In the genomic region with DNA sequence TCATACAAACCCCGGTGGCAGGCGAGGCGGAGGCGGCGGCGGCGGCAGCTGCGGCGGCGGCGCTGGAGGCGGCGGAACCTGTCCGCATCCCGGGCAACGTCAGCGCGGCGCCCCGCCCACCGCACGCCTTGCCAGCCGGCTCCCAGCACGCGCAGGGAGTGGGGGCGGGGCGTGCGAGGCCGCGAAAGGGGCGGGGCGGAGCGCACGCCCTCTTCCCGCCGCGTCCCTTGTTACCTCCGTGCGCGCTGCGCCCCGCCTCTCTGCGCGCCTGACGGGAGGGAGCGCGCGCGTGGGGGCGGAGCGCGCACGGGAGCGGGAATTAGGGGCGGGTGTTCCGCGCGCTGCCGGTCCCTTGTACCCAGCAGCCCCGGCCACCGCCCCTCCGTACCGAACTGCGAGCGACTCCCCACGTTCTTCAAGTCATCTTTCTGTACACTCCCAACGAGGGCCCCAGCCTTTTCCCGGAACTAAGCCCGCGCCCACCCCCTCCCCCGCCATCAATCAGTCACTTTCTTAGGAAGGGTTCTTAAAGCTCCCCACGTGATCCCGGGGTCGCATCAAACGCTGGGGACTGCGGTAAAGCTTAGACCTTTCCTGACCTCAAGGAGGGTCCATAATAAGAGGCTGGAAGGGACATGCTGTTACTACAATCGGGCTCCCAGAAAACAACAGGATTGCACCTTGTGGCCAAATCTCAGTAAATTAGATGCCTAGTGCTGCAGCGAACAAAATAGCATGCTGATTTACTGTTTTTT, we compare ENCODE assay signal across 8 cellular contexts. TPM values are rescaled to one million over a fixed set of nuclear protein-coding genes. Genes with fewer than 3 reads are reported as not detected.
DNase-seq lines count a peak whose midpoint lies in the region; ATAC-seq and TF ChIP-seq lines count a peak whose summit lies in the region.

A gene with protein sequence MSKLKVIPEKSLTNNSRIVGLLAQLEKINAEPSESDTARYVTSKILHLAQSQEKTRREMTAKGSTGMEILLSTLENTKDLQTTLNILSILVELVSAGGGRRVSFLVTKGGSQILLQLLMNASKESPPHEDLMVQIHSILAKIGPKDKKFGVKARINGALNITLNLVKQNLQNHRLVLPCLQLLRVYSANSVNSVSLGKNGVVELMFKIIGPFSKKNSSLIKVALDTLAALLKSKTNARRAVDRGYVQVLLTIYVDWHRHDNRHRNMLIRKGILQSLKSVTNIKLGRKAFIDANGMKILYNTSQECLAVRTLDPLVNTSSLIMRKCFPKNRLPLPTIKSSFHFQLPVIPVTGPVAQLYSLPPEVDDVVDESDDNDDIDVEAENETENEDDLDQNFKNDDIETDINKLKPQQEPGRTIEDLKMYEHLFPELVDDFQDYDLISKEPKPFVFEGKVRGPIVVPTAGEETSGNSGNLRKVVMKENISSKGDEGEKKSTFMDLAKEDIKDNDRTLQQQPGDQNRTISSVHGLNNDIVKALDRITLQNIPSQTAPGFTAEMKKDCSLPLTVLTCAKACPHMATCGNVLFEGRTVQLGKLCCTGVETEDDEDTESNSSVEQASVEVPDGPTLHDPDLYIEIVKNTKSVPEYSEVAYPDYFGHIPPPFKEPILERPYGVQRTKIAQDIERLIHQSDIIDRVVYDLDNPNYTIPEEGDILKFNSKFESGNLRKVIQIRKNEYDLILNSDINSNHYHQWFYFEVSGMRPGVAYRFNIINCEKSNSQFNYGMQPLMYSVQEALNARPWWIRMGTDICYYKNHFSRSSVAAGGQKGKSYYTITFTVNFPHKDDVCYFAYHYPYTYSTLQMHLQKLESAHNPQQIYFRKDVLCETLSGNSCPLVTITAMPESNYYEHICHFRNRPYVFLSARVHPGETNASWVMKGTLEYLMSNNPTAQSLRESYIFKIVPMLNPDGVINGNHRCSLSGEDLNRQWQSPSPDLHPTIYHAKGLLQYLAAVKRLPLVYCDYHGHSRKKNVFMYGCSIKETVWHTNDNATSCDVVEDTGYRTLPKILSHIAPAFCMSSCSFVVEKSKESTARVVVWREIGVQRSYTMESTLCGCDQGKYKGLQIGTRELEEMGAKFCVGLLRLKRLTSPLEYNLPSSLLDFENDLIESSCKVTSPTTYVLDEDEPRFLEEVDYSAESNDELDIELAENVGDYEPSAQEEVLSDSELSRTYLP (minus strand): TSS at position 80 of the 755 bp plus-strand sequence. CDS start 29,421 bp downstream, outside the sequence.

- intact Hi-C loops in ovary (cut with DNase I): no loop called here

- H3K27me3 Mint-ChIP-seq in activated naive CD8-positive, alpha-beta T cell: no peaks in the 10 kb centered on the region
- peaks cover 6% of the 10 kb centered on the region for H3K27me3 Mint-ChIP-seq in glutamatergic neuron (ENCODE audit: unreplicated experiment)

- peak within 1 kb of the TSS; percentile 97 for H3K27ac Mint-ChIP-seq in activated naive CD8-positive, alpha-beta T cell
- peak within 1 kb of the TSS; percentile 97 for H3K27ac Mint-ChIP-seq in glutamatergic neuron (ENCODE audit: unreplicated experiment)

- POLR2A ChIA-PET in GM10248 (lab: Yijun Ruan, JAX): interaction anchor here (0.6 kb wide), 1 partner anchor 1512 kb away, joined by 8 read pairs; no protein-coding TSS in a partner anchor

- CTCF ChIA-PET in GM10248 (lab: Yijun Ruan, JAX): interaction anchor here (1.7 kb wide), 1 partner anchor 44 kb away, joined by 3 read pairs; no protein-coding TSS in a partner anchor

- peak; percentile 97 for DNase-seq in GM10248 (ENCODE audit: extremely low spot score)
- peak; percentile 91 for DNase-seq in NCI-H1092 treated with DMSO at 0.1 percent for 48 hours (lab: John Stamatoyannopoulos, UW)
- DNase-seq in SKM-1 treated with dmso at 0.1 percent for 144 hours (lab: John Stamatoyannopoulos, UW; ENCODE audit: unreplicated experiment): peak; percentile 58
- peak; percentile 99 for DNase-seq in glutamatergic neuron
- peak; percentile 90 to 98 (median 96) for DNase-seq in ovary

- TF ChIP-seq EP300 in ovary (IDR thresholded peaks at IDR 0.05): no peak

- no peaks in the 10 kb centered on the region for H3K36me3 ChIP-seq in ovary
- H3K36me3 ChIP-seq in thymus (ENCODE audit: control insufficient read depth, insufficient read depth): no peaks in the 10 kb centered on the region

- H3K27me3 ChIP-seq in ovary (no peaks in the 10 kb centered on the region), thymus (ENCODE audit: control insufficient read depth, insufficient read depth) (no peaks in the 10 kb centered on the region)

- TF ChIP-seq CTCF in GM10248 (IDR thresholded peaks at IDR 0.05; ENCODE audit: control extremely low read depth, extremely low read depth, low read depth, missing control alignments): no peak
- no peak for TF ChIP-seq CTCF in glutamatergic neuron (IDR thresholded peaks at IDR 0.05; ENCODE audit: partially characterized antibody, unreplicated experiment)
- TF ChIP-seq CTCF in ovary (IDR thresholded peaks at IDR 0.05): no peak

- ATAC-seq in HG02610 (IDR thresholded peaks at IDR 0.05; ENCODE audit: unreplicated experiment): peak; percentile 76

- peaks cover 39% of the 10 kb centered on the region for H3K4me1 Mint-ChIP-seq in activated naive CD8-positive, alpha-beta T cell (ENCODE audit: low read depth)
- peaks cover 21% of the 10 kb centered on the region for H3K4me1 Mint-ChIP-seq in glutamatergic neuron (ENCODE audit: low read depth, unreplicated experiment)

- H3K4me3 Mint-ChIP-seq in activated naive CD8-positive, alpha-beta T cell: peak within 1 kb of the TSS; percentile 96
- H3K4me3 Mint-ChIP-seq in glutamatergic neuron (ENCODE audit: unreplicated experiment): peak within 1 kb of the TSS; percentile 99

- peak within 1 kb of the TSS; percentile 76 for H3K4me3 ChIP-seq in ovary
- peak within 1 kb of the TSS; percentile 84 for H3K4me3 ChIP-seq in thymus (ENCODE audit: low read length)

- 0% methylated on average over 46 to 78 of the region's 78 CpGs for WGBS in ovary, 3 donors
- under 1% methylated on average over 78 of the region's 78 CpGs for WGBS in thymus

- H3K9me3 ChIP-seq in ovary (no peaks in the 10 kb centered on the region), thymus (ENCODE audit: control insufficient read depth) (no peaks in the 10 kb centered on the region)

- H3K27ac ChIP-seq in ovary (peak within 1 kb of the TSS; percentile 19 to 57), thymus (ENCODE audit: low read depth) (peak within 1 kb of the TSS; percentile 91)

- H3K4me1 ChIP-seq in ovary (ENCODE audit: insufficient read depth): no peaks in the 10 kb centered on the region
- H3K4me1 ChIP-seq in thymus (ENCODE audit: control insufficient read depth, insufficient read depth, low read length): no peaks in the 10 kb centered on the region

- TF ChIP-seq POLR2A in ovary (IDR thresholded peaks at IDR 0.05): peak; percentile 5

- peaks cover 3% of the 10 kb centered on the region for H3K36me3 Mint-ChIP-seq in activated naive CD8-positive, alpha-beta T cell
- no peaks in the 10 kb centered on the region for H3K36me3 Mint-ChIP-seq in glutamatergic neuron (ENCODE audit: unreplicated experiment)

- H3K9me3 Mint-ChIP-seq in activated naive CD8-positive, alpha-beta T cell (ENCODE audit: low read depth): no peaks in the 10 kb centered on the region
- H3K9me3 Mint-ChIP-seq in glutamatergic neuron (ENCODE audit: unreplicated experiment): peaks cover 5% of the 10 kb centered on the region

RNA-seq across cellular contexts. Expression of the gene that starts here (rescaled TPM):
- total RNA-seq in glutamatergic neuron (ENCODE audit: unreplicated experiment): 117 TPM
- total RNA-seq in ovary: 10 to 100 TPM in 6 of 7 donors, 1 to 10 TPM in 1; 8.0 to 17.3 (median 12.8) TPM
- polyA plus RNA-seq in ovary: 1 to 10 TPM; 3.7 to 7.6 TPM
- polyA plus RNA-seq in thymus: 15.9 TPM

Comparison
In these comparisons a context has a peak if more than half of its experiments do, and no peak if none do; other contexts are left out.
1. Peak in every context shown above with its lines: DNase-seq, ATAC-seq, H3K4me3 ChIP-seq and H3K27ac ChIP-seq.